In genomic region chr7:151755131-151755787, GRCh38 we compare ENCODE assay signal across 10 cellular contexts.
DNase-seq lines count a peak whose midpoint lies in the region; ATAC-seq and TF ChIP-seq lines count a peak whose summit lies in the region.
"Had no signal": no experiment of that assay in that cellular context is flagged by ENCODE, and none has a peak within 500 bp of the region (broad histone marks: within the 10 kb centered on the region; RNA-seq: fewer than 3 reads in every experiment).

No MANE protein-coding gene starts in this region.

- intact Hi-C loops in ascending aorta (cut with DNase I): loop anchor here (2.0 to 10.0 kb wide), 6 partner anchors 68 to 670 kb away; partner anchors contain the start of genes AGAP3, FASTK, SMARCD3 and TMUB1
- intact Hi-C loops in thyroid gland (cut with DNase I): loop anchor here (5.0 kb wide), 2 partner anchors 128 to 183 kb away; no protein-coding TSS in a partner anchor
- intact Hi-C loops in head of caudate nucleus (cut with DNase I): loop anchor here (10.0 kb wide), 1 partner anchor 390 kb away; no protein-coding TSS in a partner anchor

- H3K4me3 ChIP-seq in ascending aorta: no peak overlapping the region
- H3K4me3 ChIP-seq in thyroid gland (replicated peaks in 1 of 3): no peak overlapping the region

- no peaks in the 10 kb centered on the region for H3K9me3 ChIP-seq in ascending aorta
- H3K9me3 ChIP-seq in thyroid gland: no peaks in the 10 kb centered on the region

- peaks cover 19% of the 10 kb centered on the region for H3K4me1 Mint-ChIP-seq in T-helper 2 cell treated with Interferon-gamma antibody and Interleukin-4, amounts not matched to agents 5 μg/mL and 100 μg/mL, for 36 hours (ENCODE audit: low read depth)

- H3K36me3 ChIP-seq in ascending aorta (no peaks in the 10 kb centered on the region), thyroid gland (no peaks in the 10 kb centered on the region)

- peak overlapping the region; percentile 56 for H3K27ac Mint-ChIP-seq in T-helper 2 cell treated with Interferon-gamma antibody and Interleukin-4, amounts not matched to agents 5 μg/mL and 100 μg/mL, for 36 hours

- no peaks in the 10 kb centered on the region for H3K27me3 ChIP-seq in ascending aorta
- H3K27me3 ChIP-seq in thyroid gland: no peaks in the 10 kb centered on the region

- H3K27ac ChIP-seq in ascending aorta (peak overlapping the region; percentile 81 to 89), thyroid gland (peak overlapping the region in 2 of 3 donors; percentile 74 to 91)
- H3K27ac ChIP-seq: VCaP had no signal

- no peak for DNase-seq in T-helper 2 cell treated with Interferon-gamma antibody and Interleukin-4, amounts not matched to agents 5 μg/mL and 100 μg/mL, for 36 hours (ENCODE audit: low spot score)
- DNase-seq in T-helper 2 cell (no peak), ascending aorta (ENCODE audit: low spot score in 2 of 2) (no peak), kidney tubule cell (ENCODE audit: low spot score) (peak; percentile 25), thyroid gland (no peak), head of caudate nucleus (no peak)
- DNase-seq: natural killer cell had no signal

- peaks cover 2% of the 10 kb centered on the region for H3K36me3 Mint-ChIP-seq in T-helper 2 cell treated with Interferon-gamma antibody and Interleukin-4, amounts not matched to agents 5 μg/mL and 100 μg/mL, for 36 hours (ENCODE audit: low read depth)
- H3K36me3 Mint-ChIP-seq: natural killer cell had no signal

- peaks cover 11 to 54% of the 10 kb centered on the region in 2 donors for H3K4me1 ChIP-seq in ascending aorta
- H3K4me1 ChIP-seq in thyroid gland: peaks cover 6 to 26% of the 10 kb centered on the region in 2 donors

- H3K9me3 Mint-ChIP-seq in T-helper 2 cell treated with Interferon-gamma antibody and Interleukin-4, amounts not matched to agents 5 μg/mL and 100 μg/mL, for 36 hours: no peaks in the 10 kb centered on the region
- H3K9me3 Mint-ChIP-seq: natural killer cell had no signal

- TF ChIP-seq POLR2A in thyroid gland (IDR thresholded peaks at IDR 0.05): no peak

- TF ChIP-seq CTCF in ascending aorta (IDR thresholded peaks at IDR 0.05): no peak
- TF ChIP-seq CTCF in thyroid gland (IDR thresholded peaks at IDR 0.05): no peak

- no peak overlapping the region for H3K4me3 Mint-ChIP-seq in T-helper 2 cell treated with Interferon-gamma antibody and Interleukin-4, amounts not matched to agents 5 μg/mL and 100 μg/mL, for 36 hours
- H3K4me3 Mint-ChIP-seq: natural killer cell had no signal

- H3K27me3 Mint-ChIP-seq in T-helper 2 cell treated with Interferon-gamma antibody and Interleukin-4, amounts not matched to agents 5 μg/mL and 100 μg/mL, for 36 hours (ENCODE audit: low read depth): no peaks in the 10 kb centered on the region

- WGBS in thyroid gland, 2 donors: 91 to 94% methylated on average over 9 to 11 of the region's 11 CpGs

- ATAC-seq in esophagus mucosa (no peak), GM18873 (IDR thresholded peaks at IDR 0.05; ENCODE audit: low FRiP score, unreplicated experiment) (no peak)
